Comparison of ENCODE assay signal across 13 cellular contexts in genomic region chr17:39092672-39093250, GRCh38. TPM values are rescaled to one million over a fixed set of nuclear protein-coding genes. Genes with fewer than 3 reads are reported as not detected.
DNase-seq lines count a peak whose midpoint lies in the region; ATAC-seq and TF ChIP-seq lines count a peak whose summit lies in the region.
"Had no signal": no experiment of that assay in that cellular context is flagged by ENCODE, and none has a peak within 500 bp of the region (broad histone marks: within the 10 kb centered on the region; RNA-seq: fewer than 3 reads in every experiment).

No MANE protein-coding gene starts in this region.

- no peaks in the 10 kb centered on the region for H3K9me2 ChIP-seq in MM.1S (replicated peaks; ENCODE audit: insufficient read depth, low read length)

- H3K18ac ChIP-seq in neuronal stem cell (ENCODE audit: low read length), result no peak overlapping the region

- H2BK15ac ChIP-seq in neuronal stem cell (ENCODE audit: low read length), result no peak overlapping the region

- H3K27ac ChIP-seq in MM.1S (ENCODE audit: low read length), result no peak overlapping the region
- no peak overlapping the region for H3K27ac ChIP-seq in neuronal stem cell (replicated peaks; ENCODE audit: low read length)
- H3K27ac ChIP-seq in esophagus muscularis mucosa (replicated peaks in 1 of 4), result no peak overlapping the region

- no peak overlapping the region for H2BK120ac ChIP-seq in neuronal stem cell (ENCODE audit: low read depth, low read length)

- H3K23ac ChIP-seq in neuronal stem cell (ENCODE audit: low read depth, low read length, poor library complexity), result no peak overlapping the region

- no peaks in the 10 kb centered on the region for H3K79me1 ChIP-seq in neuronal stem cell (ENCODE audit: low read depth, low read length)

- H3K36me3 Mint-ChIP-seq in activated CD4-positive, alpha-beta T cell treated with anti-CD3 and anti-CD28 coated beads, Interleukin-2, amount 10 ng/mL, durations not matched to agents 24 days and 14 days (ENCODE audit: low read depth), result no peaks in the 10 kb centered on the region
- H3K36me3 Mint-ChIP-seq in activated T-helper 17 cell treated with anti-CD3 and anti-CD28 coated beads, Interleukin-2, amount 50 U/mL, for 72 hours (ENCODE audit: low read depth), result no peaks in the 10 kb centered on the region
- H3K36me3 Mint-ChIP-seq: brain had no signal

- no peak for TF ChIP-seq POLR2A in esophagus muscularis mucosa (IDR thresholded peaks at IDR 0.05; ENCODE audit: low read depth)

- H3K4me2 ChIP-seq in MM.1S (ENCODE audit: low read depth, low read length) (peak overlapping the region; percentile 6; the same call in 1 of the 2 replicates), neuronal stem cell (ENCODE audit: insufficient read depth, low read length, poor library complexity, severe bottlenecking) (no peak overlapping the region)

- no peak overlapping the region for H3K4me3 ChIP-seq in MM.1S (ENCODE audit: low read length)
- H3K4me3 ChIP-seq in neuronal stem cell (ENCODE audit: low read length in 2 of 2), result no peak overlapping the region
- no peak overlapping the region for H3K4me3 ChIP-seq in esophagus muscularis mucosa
- H3K4me3 ChIP-seq: upper lobe of left lung had no signal

- no peaks in the 10 kb centered on the region for H3K36me3 ChIP-seq in MM.1S (replicated peaks; ENCODE audit: insufficient read depth, low read length)
- no peaks in the 10 kb centered on the region for H3K36me3 ChIP-seq in neuronal stem cell (replicated peaks in 1 of 2; ENCODE audit: control insufficient read depth in 2 of 2, insufficient read depth in 2 of 2, low read length in 2 of 2)
- no peaks in the 10 kb centered on the region for H3K36me3 ChIP-seq in esophagus muscularis mucosa
- H3K36me3 ChIP-seq: upper lobe of left lung had no signal

- WGBS in neuronal stem cell (ENCODE audit: extremely low coverage in 2 of 2, insufficient read length in 2 of 2, insufficient replicate concordance in 1 of 2), 2 donors, result no CpG with 5 or more reads among the region's 7 CpGs
- WGBS in esophagus muscularis mucosa, result 60% methylated on average over 7 of the region's 7 CpGs

- H3K79me2 ChIP-seq in MM.1S (ENCODE audit: low read length), result no peaks in the 10 kb centered on the region

- H3K4me1 ChIP-seq in MM.1S (ENCODE audit: low read length) (no peaks in the 10 kb centered on the region), neuronal stem cell (ENCODE audit: control insufficient read depth in 2 of 2, insufficient read depth in 1 of 2, low read depth in 1 of 2, low read length in 2 of 2) (peaks cover 5 to 9% of the 10 kb centered on the region in 2 donors), esophagus muscularis mucosa (peaks cover 15 to 38% (median 28%) of the 10 kb centered on the region in 4 donors)

- H3K27ac Mint-ChIP-seq in activated CD4-positive, alpha-beta T cell treated with anti-CD3 and anti-CD28 coated beads, Interleukin-2, amount 10 ng/mL, durations not matched to agents 24 days and 14 days, result peak overlapping the region; percentile 88
- peak overlapping the region; percentile 75 for H3K27ac Mint-ChIP-seq in activated T-helper 17 cell treated with anti-CD3 and anti-CD28 coated beads, Interleukin-2, amount 50 U/mL, for 72 hours
- H3K27ac Mint-ChIP-seq: brain had no signal

- intact Hi-C loops in activated CD4-positive, alpha-beta T cell treated with anti-CD3 and anti-CD28 coated beads, Interleukin-2, amount 10 ng/mL, durations not matched to agents 24 days and 14 days (cut with micrococcal nuclease), result loop anchor here (10.0 kb wide), 1 partner anchor 108 kb away; no protein-coding TSS in a partner anchor
- intact Hi-C loops in esophagus muscularis mucosa (cut with DNase I), result no loop called here

- H3K9ac ChIP-seq in MM.1S (ENCODE audit: low read length), result no peak overlapping the region
- H3K9ac ChIP-seq in neuronal stem cell (ENCODE audit: low read depth, low read length, poor library complexity), result no peak overlapping the region

- H3K9me3 Mint-ChIP-seq in activated CD4-positive, alpha-beta T cell treated with anti-CD3 and anti-CD28 coated beads, Interleukin-2, amount 10 ng/mL, durations not matched to agents 24 days and 14 days, result no peaks in the 10 kb centered on the region
- H3K9me3 Mint-ChIP-seq in activated T-helper 17 cell treated with anti-CD3 and anti-CD28 coated beads, Interleukin-2, amount 50 U/mL, for 72 hours, result no peaks in the 10 kb centered on the region
- H3K9me3 Mint-ChIP-seq: brain had no signal

- H3F3A ChIP-seq in MM.1S (ENCODE audit: insufficient read depth, low read length), result no peaks in the 10 kb centered on the region

- H3K9me3 ChIP-seq in MM.1S (replicated peaks; ENCODE audit: insufficient read depth, low read length), result no peaks in the 10 kb centered on the region
- peaks cover 0 to 2% of the 10 kb centered on the region in 2 donors for H3K9me3 ChIP-seq in neuronal stem cell (replicated peaks in 1 of 2; ENCODE audit: control insufficient read depth in 2 of 2, insufficient read depth in 1 of 2, low read depth in 1 of 2, low read length in 2 of 2)
- no peaks in the 10 kb centered on the region for H3K9me3 ChIP-seq in esophagus muscularis mucosa
- H3K9me3 ChIP-seq: upper lobe of left lung had no signal

- H3K27me3 ChIP-seq in MM.1S (replicated peaks; ENCODE audit: insufficient read depth, low read length), result no peaks in the 10 kb centered on the region; the same call in 1 of the 2 replicates
- H3K27me3 ChIP-seq in neuronal stem cell (ENCODE audit: control insufficient read depth in 3 of 3, insufficient read depth in 3 of 3, low read depth in 1 of 3, low read length in 3 of 3), result peaks cover 0 to 5% (median 0%) of the 10 kb centered on the region in 3 experiments
- peaks cover 0 to 5% (median 0%) of the 10 kb centered on the region in 4 donors for H3K27me3 ChIP-seq in esophagus muscularis mucosa
- H3K27me3 ChIP-seq: upper lobe of left lung had no signal

- no peak for TF ChIP-seq EP300 in esophagus muscularis mucosa (IDR thresholded peaks at IDR 0.05)

- no peak overlapping the region for H3K14ac ChIP-seq in neuronal stem cell (ENCODE audit: low read length)

- 0 out of 2 replicates have a peak overlapping the region, but pooled peaks have one; percentile 27 for H2AFZ ChIP-seq in MM.1S (ENCODE audit: low read length)
- peak overlapping the region; percentile 55 for H2AFZ ChIP-seq in neuronal stem cell (ENCODE audit: low read length)

- H2AK5ac ChIP-seq in neuronal stem cell (ENCODE audit: low read depth, low read length), result no peak overlapping the region

- TF ChIP-seq CTCF in MM.1S (IDR thresholded peaks at IDR 0.05; ENCODE audit: low read length) (no peak), esophagus muscularis mucosa (IDR thresholded peaks at IDR 0.05) (no peak)

- H4K8ac ChIP-seq in neuronal stem cell (ENCODE audit: low read depth, low read length), result no peak overlapping the region

- H3K4me1 Mint-ChIP-seq in activated CD4-positive, alpha-beta T cell treated with anti-CD3 and anti-CD28 coated beads, Interleukin-2, amount 10 ng/mL, durations not matched to agents 24 days and 14 days, result peaks cover 53% of the 10 kb centered on the region
- peaks cover 45% of the 10 kb centered on the region for H3K4me1 Mint-ChIP-seq in activated T-helper 17 cell treated with anti-CD3 and anti-CD28 coated beads, Interleukin-2, amount 50 U/mL, for 72 hours

- H2BK12ac ChIP-seq in neuronal stem cell (ENCODE audit: low read length), result no peak overlapping the region

- no peak overlapping the region for H4K91ac ChIP-seq in neuronal stem cell (ENCODE audit: low read depth, low read length, poor library complexity)

- no peaks in the 10 kb centered on the region for H3K27me3 Mint-ChIP-seq in activated CD4-positive, alpha-beta T cell treated with anti-CD3 and anti-CD28 coated beads, Interleukin-2, amount 10 ng/mL, durations not matched to agents 24 days and 14 days
- H3K27me3 Mint-ChIP-seq in activated T-helper 17 cell treated with anti-CD3 and anti-CD28 coated beads, Interleukin-2, amount 50 U/mL, for 72 hours, result no peaks in the 10 kb centered on the region
- H3K27me3 Mint-ChIP-seq: brain had no signal

- DNase-seq in activated CD4-positive, alpha-beta T cell treated with anti-CD3 and anti-CD28 coated beads, Interleukin-2, amount 10 ng/mL, durations not matched to agents 24 days and 14 days, result peak; percentile 61
- no peak for DNase-seq in activated CD4-positive, alpha-beta T cell treated with anti-CD3 and anti-CD28 coated beads, Interleukin-2, amount 50 U/mL, for 1 hour
- DNase-seq in MM.1S (no peak), neuronal stem cell (ENCODE audit: low spot score) (no peak), esophagus muscularis mucosa (ENCODE audit: extremely low spot score) (no peak), ecto neural progenitor cell (ENCODE audit: low spot score) (no peak)
- DNase-seq: SW 1271 had no signal

- H3K4me3 Mint-ChIP-seq in activated CD4-positive, alpha-beta T cell treated with anti-CD3 and anti-CD28 coated beads, Interleukin-2, amount 10 ng/mL, durations not matched to agents 24 days and 14 days, result peak overlapping the region; percentile 79
- peak overlapping the region; percentile 77 for H3K4me3 Mint-ChIP-seq in activated T-helper 17 cell treated with anti-CD3 and anti-CD28 coated beads, Interleukin-2, amount 50 U/mL, for 72 hours
- H3K4me3 Mint-ChIP-seq: brain had no signal

- peak; percentile 13 for ATAC-seq in activated T-helper 17 cell treated with anti-CD3 and anti-CD28 coated beads, Interleukin-2, amount 50 U/mL, for 72 hours (replicated peaks)
- no peak for ATAC-seq in HG03571 (IDR thresholded peaks at IDR 0.05; ENCODE audit: unreplicated experiment)
- ATAC-seq: esophagus mucosa, right cardiac atrium had no signal

- H2BK5ac ChIP-seq in neuronal stem cell (ENCODE audit: low read length), result no peak overlapping the region

- H3K4ac ChIP-seq in neuronal stem cell (ENCODE audit: low read length), result no peak overlapping the region

- H4K20me1 ChIP-seq in MM.1S (ENCODE audit: insufficient read depth, low read length), result no peaks in the 10 kb centered on the region

RNA-seq across cellular contexts. Expression of gene PLXDC1, which starts 58.7 kb away (rescaled TPM):
- total RNA-seq in activated CD4-positive, alpha-beta T cell treated with anti-CD3 and anti-CD28 coated beads, Interleukin-2, amount 10 ng/mL, durations not matched to agents 24 days and 14 days, result 0.16 and 0.43 TPM in 2 replicates
- 1 to 10 TPM in 1 of 2 donors, under 1 TPM in 1; 0.41 to 2.1 TPM for total RNA-seq in activated T-helper 17 cell treated with anti-CD3 and anti-CD28 coated beads, Interleukin-2, amount 50 U/mL, for 72 hours
- 0.56 TPM for polyA plus RNA-seq in neuronal stem cell (2013, experiment 1 of 2)
- 0.46 TPM for polyA plus RNA-seq in neuronal stem cell (2013, experiment 2 of 2)
- total RNA-seq in esophagus muscularis mucosa, result 10 to 100 TPM in 2 of 4 donors, 1 to 10 TPM in 2; 7.5 to 17.0 (median 11.0) TPM
